8 cellular contexts compared by ENCODE assay signal in genomic region chr9:34665381-34666250, GRCh38. TPM values are rescaled to one million over a fixed set of nuclear protein-coding genes. Genes with fewer than 3 reads are reported as not detected.
DNase-seq lines count a peak whose midpoint lies in the region; ATAC-seq, FAIRE-seq and TF ChIP-seq lines count a peak whose summit lies in the region.

No MANE protein-coding gene starts in this region.

- under 1% methylated on average over 54 of the region's 55 CpGs for WGBS in HUES64

- TSS peak; percentile 70 for BruUV-seq in endothelial cell of umbilical vein (replicated peaks; lab: Mats Ljungman, UMichigan)

- POLR2A ChIA-PET in CD4-positive, alpha-beta T cell (lab: Charles Lee) = interaction anchor here (0.6 to 4.7 kb wide), 10 partner anchors 9 to 451 kb away, joined by 3 to 54 read pairs (median 6); partner anchors contain the start of genes DCTN3, DNAI1, FAM219A and GALT
- POLR2A ChIA-PET in endothelial cell of umbilical vein (lab: Charles Lee) = interaction anchor here (0.5 to 1.2 kb wide), 3 partner anchors 18 to 387 kb away, joined by 3 to 7 read pairs (median 3); partner anchors contain the start of genes GALT and SIGMAR1

- H3K36me3 ChIP-seq in HUES64 (ENCODE audit: insufficient read depth, low read length) = peaks cover 10% of the 10 kb centered on the region; the same call in 1 of the 2 replicates
- H3K36me3 ChIP-seq in OCI-LY1 (ENCODE audit: insufficient read depth, low read length) = no peaks in the 10 kb centered on the region
- no peaks in the 10 kb centered on the region for H3K36me3 ChIP-seq in endothelial cell of umbilical vein (ENCODE audit: control insufficient read depth in 2 of 2, extremely low read depth in 1 of 2, insufficient read depth in 2 of 2, low read length in 2 of 2)

- FAIRE-seq in endothelial cell of umbilical vein (lab: Jason Lieb, UNC) = peak; percentile 94

- peak overlapping the region; percentile 97 for H3K4me3 Mint-ChIP-seq in CD4-positive, alpha-beta T cell

- H3K9me1 ChIP-seq in endothelial cell of umbilical vein (replicated peaks; ENCODE audit: control insufficient read depth, extremely low read depth, insufficient read depth, low read length) = no peaks in the 10 kb centered on the region

- DNase-seq in CD4-positive, alpha-beta T cell = peak; percentile 81 to 92 (median 86)
- peak; percentile 76 for DNase-seq in activated T-cell treated with anti-CD3 and anti-CD28 coated beads for 24 hours (ENCODE audit: low read depth)
- DNase-seq in endothelial cell of umbilical vein (ENCODE audit: low read depth, low spot score) = peak; percentile 79
- peak; percentile 94 for DNase-seq in midbrain (lab: John Stamatoyannopoulos, UW)
- DNase-seq in stimulated activated CD8-positive, alpha-beta memory T cell treated with anti-CD3 and anti-CD28 coated beads, Interleukin-15, amount 100 ng/mL, for 24 hours (ENCODE audit: low read depth) = peak; percentile 61

- no peaks in the 10 kb centered on the region for H3K27me3 ChIP-seq in CD4-positive, alpha-beta T cell (ENCODE audit: control insufficient read depth, insufficient read depth, low read length)
- H3K27me3 ChIP-seq in HUES64 (ENCODE audit: insufficient read depth, low read length) (no peaks in the 10 kb centered on the region), OCI-LY1 (ENCODE audit: insufficient read depth, low read length) (no peaks in the 10 kb centered on the region), endothelial cell of umbilical vein (ENCODE audit: control insufficient read depth in 2 of 2, insufficient read depth in 2 of 2, low read length in 2 of 2) (no peaks in the 10 kb centered on the region)

- no peaks in the 10 kb centered on the region for H3K79me2 ChIP-seq in OCI-LY1 (ENCODE audit: insufficient read depth, low read length)
- H3K79me2 ChIP-seq in endothelial cell of umbilical vein (ENCODE audit: control insufficient read depth, insufficient read depth, low read length) = no peaks in the 10 kb centered on the region

- peaks cover 52% of the 10 kb centered on the region for H3K4me1 Mint-ChIP-seq in CD4-positive, alpha-beta T cell (ENCODE audit: low read depth)

- CTCF ChIA-PET in CD4-positive, alpha-beta T cell (lab: Charles Lee) = interaction anchor here (0.8 to 6.7 kb wide), 5 partner anchors 18 to 37 kb away, joined by 3 to 57 read pairs (median 5); partner anchors contain the start of gene GALT
- CTCF ChIA-PET in endothelial cell of umbilical vein (lab: Charles Lee) = interaction anchor here (0.7 to 2.3 kb wide), 13 partner anchors 9 to 234 kb away, joined by 3 to 15 read pairs (median 6); partner anchors contain the start of genes GALT, IL11RA, RPP25L and SIGMAR1

- no peak for TF ChIP-seq CTCF in CD4-positive, alpha-beta T cell (IDR thresholded peaks at IDR 0.05)
- TF ChIP-seq CTCF in OCI-LY1 (IDR thresholded peaks at IDR 0.05; ENCODE audit: low read length) (no peak), endothelial cell of umbilical vein (IDR thresholded peaks at IDR 0.05; ENCODE audit: extremely low read depth in 1 of 2, insufficient read depth in 1 of 2, low read depth in 1 of 2, low read length in 2 of 2) (no peak)

- H3K4me1 ChIP-seq in HUES64 (ENCODE audit: insufficient read depth, low read length) (peaks cover 6% of the 10 kb centered on the region), OCI-LY1 (ENCODE audit: insufficient read depth, low read length, severe bottlenecking) (peaks cover 10% of the 10 kb centered on the region), endothelial cell of umbilical vein (ENCODE audit: control insufficient read depth, extremely low read depth, insufficient read depth, low read length) (peaks cover 5% of the 10 kb centered on the region)

- H3K27ac ChIP-seq in CD4-positive, alpha-beta T cell (ENCODE audit: low read depth, low read length) = peak overlapping the region; percentile 95
- H3K27ac ChIP-seq in HUES64 (ENCODE audit: low read depth, low read length) (peak overlapping the region; percentile 98), OCI-LY1 (ENCODE audit: low read depth, low read length, poor library complexity, severe bottlenecking) (peak overlapping the region; percentile 73), endothelial cell of umbilical vein (ENCODE audit: insufficient read depth, low read depth, low read length) (peak overlapping the region; percentile 78)

- 0 out of 2 replicates have a peak, but pooled peaks cover 3% of the 10 kb centered on the region for H3F3A ChIP-seq in OCI-LY1 (ENCODE audit: insufficient read depth, low read length)

- peak; percentile 79 for ATAC-seq in CD4-positive, alpha-beta T cell (ENCODE audit: poor library complexity)
- ATAC-seq in GM21423 (IDR thresholded peaks at IDR 0.05; ENCODE audit: unreplicated experiment) = peak; percentile 76

- H3K27ac Mint-ChIP-seq in CD4-positive, alpha-beta T cell = peak overlapping the region; percentile 99

- H3K9me3 Mint-ChIP-seq in CD4-positive, alpha-beta T cell = peaks cover 5% of the 10 kb centered on the region

- H3K4me3 ChIP-seq in HUES64 (ENCODE audit: low read length) (peak overlapping the region; percentile 92), OCI-LY1 (ENCODE audit: low read depth, low read length, poor library complexity, severe bottlenecking) (peak overlapping the region; percentile 75), endothelial cell of umbilical vein (replicated peaks in 1 of 3; ENCODE audit: insufficient read depth in 1 of 3, low read depth in 1 of 3, low read length in 3 of 3) (peak overlapping the region; percentile 49 to 69 (median 64))

- H3K4me2 ChIP-seq in OCI-LY1 (ENCODE audit: low read length) (peak overlapping the region; percentile 92), endothelial cell of umbilical vein (ENCODE audit: insufficient read depth, low read length) (peak overlapping the region; percentile 74)

- H2AFZ ChIP-seq in OCI-LY1 (ENCODE audit: low read length) (0 out of 2 replicates have a peak overlapping the region, but pooled peaks have one; percentile 22), endothelial cell of umbilical vein (ENCODE audit: low read depth, low read length) (peak overlapping the region; percentile 91)

- dilution Hi-C loops in endothelial cell of umbilical vein (cut with MboI; ENCODE audit: extremely low pct_ligation_motif_present, low sequenced_read_pairs) = no loop called here

- H3K27me3 Mint-ChIP-seq in CD4-positive, alpha-beta T cell = no peaks in the 10 kb centered on the region

- H3K9me3 ChIP-seq in CD4-positive, alpha-beta T cell (ENCODE audit: control insufficient read depth, low read length) = peaks cover 10% of the 10 kb centered on the region
- 0 out of 2 replicates have a peak, but pooled peaks cover 3% of the 10 kb centered on the region for H3K9me3 ChIP-seq in HUES64 (ENCODE audit: insufficient read depth, low read depth, low read length)
- no peaks in the 10 kb centered on the region for H3K9me3 ChIP-seq in OCI-LY1 (ENCODE audit: low read length)
- no peaks in the 10 kb centered on the region for H3K9me3 ChIP-seq in endothelial cell of umbilical vein (replicated peaks; ENCODE audit: control insufficient read depth, insufficient read depth, low read length)

- H3K9me2 ChIP-seq in OCI-LY1 (ENCODE audit: low read depth, low read length) = no peaks in the 10 kb centered on the region

- peak overlapping the region; percentile 87 for H3K9ac ChIP-seq in HUES64 (ENCODE audit: low read depth, low read length)
- H3K9ac ChIP-seq in OCI-LY1 (ENCODE audit: low read length) = peak overlapping the region; percentile 81
- H3K9ac ChIP-seq in endothelial cell of umbilical vein (replicated peaks; ENCODE audit: extremely low read depth, insufficient read depth, low read length) = peak overlapping the region; percentile 76

- peak; percentile 71 for TF ChIP-seq POLR2A in endothelial cell of umbilical vein (IDR thresholded peaks at IDR 0.05; ENCODE audit: low read depth, low read length)

- intact Hi-C loops in CD4-positive, alpha-beta T cell (cut with DNase I, micrococcal nuclease) = loop anchor here in 1 of 2 experiments (2.0 to 5.0 kb wide), 5 partner anchors 35 to 437 kb away; partner anchors contain the start of genes DNAI1, DNAJB5, FAM219A and RPP25L
- intact Hi-C loops in endothelial cell of umbilical vein (cut with micrococcal nuclease) = loop anchor here (1.0 to 2.0 kb wide), 4 partner anchors 10 to 53 kb away; partner anchors contain the start of genes IL11RA, RPP25L and SIGMAR1

- H3K36me3 Mint-ChIP-seq in CD4-positive, alpha-beta T cell (ENCODE audit: low read depth) = peaks cover 57% of the 10 kb centered on the region

- H4K20me1 ChIP-seq in OCI-LY1 (ENCODE audit: insufficient read depth, low read length) (no peaks in the 10 kb centered on the region), endothelial cell of umbilical vein (replicated peaks; ENCODE audit: control insufficient read depth, extremely low read depth, insufficient read depth, low read length) (no peaks in the 10 kb centered on the region)

RNA-seq across cellular contexts. Expression of gene CCL27, which starts 3.2 kb away (rescaled TPM):
- not detected for total RNA-seq in CD4-positive, alpha-beta T cell
- polyA plus RNA-seq in HUES64 (2013, experiment 1 of 2) = not detected
- not detected for polyA plus RNA-seq in HUES64 (2013, experiment 2 of 2)
- total RNA-seq in endothelial cell of umbilical vein = not detected in 2 replicates
- not detected in 2 replicates for polyA plus RNA-seq in endothelial cell of umbilical vein
- not detected in 2 replicates for polyA plus RNA-seq in endothelial cell of umbilical vein (2011; cell fraction: cytosol; rRNA removed)
- polyA plus RNA-seq in endothelial cell of umbilical vein (2011; cell fraction: nucleus; rRNA removed) = not detected in 2 replicates
- polyA plus RNA-seq in endothelial cell of umbilical vein (2012) = not detected in 2 replicates
- polyA minus RNA-seq in endothelial cell of umbilical vein = not detected in 2 replicates
- not detected for polyA minus RNA-seq in endothelial cell of umbilical vein (2011; cell fraction: cytosol; rRNA and poly(A)+ RNA removed)
- not detected in 2 replicates for polyA minus RNA-seq in endothelial cell of umbilical vein (2011; cell fraction: nucleus; rRNA and poly(A)+ RNA removed)

RNA-seq across cellular contexts. Expression of gene IL11RA, which starts 13.6 kb away (rescaled TPM):
- total RNA-seq in CD4-positive, alpha-beta T cell = 100 to 1,000 TPM; 117 TPM
- 3.2 TPM for polyA plus RNA-seq in HUES64 (2013, experiment 1 of 2)
- 5.7 TPM for polyA plus RNA-seq in HUES64 (2013, experiment 2 of 2)
- 13.6 and 15.3 TPM in 2 replicates for total RNA-seq in endothelial cell of umbilical vein
- 18.6 and 22.5 TPM in 2 replicates for polyA plus RNA-seq in endothelial cell of umbilical vein
- polyA plus RNA-seq in endothelial cell of umbilical vein (2011; cell fraction: cytosol; rRNA removed) = 7.2 and 10.3 TPM in 2 replicates
- 49.6 and 67.6 TPM in 2 replicates for polyA plus RNA-seq in endothelial cell of umbilical vein (2011; cell fraction: nucleus; rRNA removed)
- 5.0 and 9.8 TPM in 2 replicates for polyA plus RNA-seq in endothelial cell of umbilical vein (2012)
- polyA minus RNA-seq in endothelial cell of umbilical vein = 6.8 and 10.8 TPM in 2 replicates
- polyA minus RNA-seq in endothelial cell of umbilical vein (2011; cell fraction: cytosol; rRNA and poly(A)+ RNA removed) = 2.8 TPM
- 12.5 and 16.8 TPM in 2 replicates for polyA minus RNA-seq in endothelial cell of umbilical vein (2011; cell fraction: nucleus; rRNA and poly(A)+ RNA removed)

RNA-seq across cellular contexts. Expression of gene GALT, which starts 19.1 kb away (rescaled TPM):
- 100 to 1,000 TPM; 115 TPM for total RNA-seq in CD4-positive, alpha-beta T cell
- polyA plus RNA-seq in HUES64 (2013, experiment 1 of 2) = 18.8 TPM
- polyA plus RNA-seq in HUES64 (2013, experiment 2 of 2) = 20.4 TPM
- 30.0 and 36.6 TPM in 2 replicates for total RNA-seq in endothelial cell of umbilical vein
- polyA plus RNA-seq in endothelial cell of umbilical vein = 58.5 and 61.3 TPM in 2 replicates
- 22.5 and 25.6 TPM in 2 replicates for polyA plus RNA-seq in endothelial cell of umbilical vein (2011; cell fraction: cytosol; rRNA removed)
- polyA plus RNA-seq in endothelial cell of umbilical vein (2011; cell fraction: nucleus; rRNA removed) = 240 and 284 TPM in 2 replicates
- polyA plus RNA-seq in endothelial cell of umbilical vein (2012) = 23.6 and 34.5 TPM in 2 replicates
- polyA minus RNA-seq in endothelial cell of umbilical vein = 29.7 and 32.3 TPM in 2 replicates
- polyA minus RNA-seq in endothelial cell of umbilical vein (2011; cell fraction: cytosol; rRNA and poly(A)+ RNA removed) = 8.6 TPM
- 41.9 and 46.0 TPM in 2 replicates for polyA minus RNA-seq in endothelial cell of umbilical vein (2011; cell fraction: nucleus; rRNA and poly(A)+ RNA removed)

RNA-seq across cellular contexts. Expression of gene CCL19, which starts 25.5 kb away (rescaled TPM):
- total RNA-seq in CD4-positive, alpha-beta T cell = not detected
- not detected for polyA plus RNA-seq in HUES64 (2013, experiment 1 of 2)
- polyA plus RNA-seq in HUES64 (2013, experiment 2 of 2) = not detected
- total RNA-seq in endothelial cell of umbilical vein = not detected in 2 replicates
- polyA plus RNA-seq in endothelial cell of umbilical vein = not detected in 2 replicates
- polyA plus RNA-seq in endothelial cell of umbilical vein (2011; cell fraction: cytosol; rRNA removed) = not detected in 2 replicates
- polyA plus RNA-seq in endothelial cell of umbilical vein (2011; cell fraction: nucleus; rRNA removed) = not detected in 2 replicates
- polyA plus RNA-seq in endothelial cell of umbilical vein (2012) = not detected in 2 replicates
- polyA minus RNA-seq in endothelial cell of umbilical vein = not detected in 2 replicates
- polyA minus RNA-seq in endothelial cell of umbilical vein (2011; cell fraction: cytosol; rRNA and poly(A)+ RNA removed) = not detected
- not detected in 2 replicates for polyA minus RNA-seq in endothelial cell of umbilical vein (2011; cell fraction: nucleus; rRNA and poly(A)+ RNA removed)

RNA-seq across cellular contexts. Expression of gene SIGMAR1, which starts 28.0 kb away (rescaled TPM):
- 10 to 100 TPM; 11.7 to 12.1 TPM for total RNA-seq in CD4-positive, alpha-beta T cell
- polyA plus RNA-seq in HUES64 (2013, experiment 1 of 2) = 66.6 TPM
- polyA plus RNA-seq in HUES64 (2013, experiment 2 of 2) = 83.6 TPM
- total RNA-seq in endothelial cell of umbilical vein = 74.1 and 81.2 TPM in 2 replicates
- 78.4 and 83.5 TPM in 2 replicates for polyA plus RNA-seq in endothelial cell of umbilical vein
- polyA plus RNA-seq in endothelial cell of umbilical vein (2011; cell fraction: cytosol; rRNA removed) = 93.9 and 95.3 TPM in 2 replicates
- polyA plus RNA-seq in endothelial cell of umbilical vein (2011; cell fraction: nucleus; rRNA removed) = 24.7 and 27.2 TPM in 2 replicates
- polyA plus RNA-seq in endothelial cell of umbilical vein (2012) = 80.0 and 89.4 TPM in 2 replicates
- 61.6 and 63.3 TPM in 2 replicates for polyA minus RNA-seq in endothelial cell of umbilical vein
- polyA minus RNA-seq in endothelial cell of umbilical vein (2011; cell fraction: cytosol; rRNA and poly(A)+ RNA removed) = 98.6 TPM
- 15.2 and 20.8 TPM in 2 replicates for polyA minus RNA-seq in endothelial cell of umbilical vein (2011; cell fraction: nucleus; rRNA and poly(A)+ RNA removed)

Comparison
In these comparisons a context has a peak if more than half of its experiments do, and no peak if none do; other contexts are left out.
1. Peak in every context shown above with its lines: DNase-seq, ATAC-seq, H3K4me3 ChIP-seq and H3K27ac ChIP-seq.